In genomic region chr15:85785887-85786777, GRCh38 we compare ENCODE assay signal across 8 cellular contexts. TPM values are rescaled to one million over a fixed set of nuclear protein-coding genes. Genes with fewer than 3 reads are reported as not detected.
DNase-seq lines count a peak whose midpoint lies in the region; ATAC-seq and TF ChIP-seq lines count a peak whose summit lies in the region.

No MANE protein-coding gene starts in this region.

- H3K4me1 Mint-ChIP-seq in activated T-cell treated with anti-CD3 and anti-CD28 coated beads, Interleukin-2, amount 50 U/mL, for 4 hours (ENCODE audit: low read depth) = peaks cover 46% of the 10 kb centered on the region
- H3K4me1 Mint-ChIP-seq in MCF 10A (ENCODE audit: insufficient read depth, unreplicated experiment) = peaks cover 12% of the 10 kb centered on the region

- ATAC-seq in activated T-cell treated with anti-CD3 and anti-CD28 coated beads, Interleukin-2, amount 50 U/mL, for 4 hours = peak; percentile 53 to 54
- peak; percentile 87 to 93 (median 90) for ATAC-seq in right lobe of liver
- ATAC-seq in aorta (ENCODE audit: low FRiP score) = peak; percentile 61
- no peak for ATAC-seq in HG03565 (IDR thresholded peaks at IDR 0.05; ENCODE audit: unreplicated experiment)
- ATAC-seq in GM18867 (IDR thresholded peaks at IDR 0.05; ENCODE audit: unreplicated experiment) = no peak

- peak overlapping the region; percentile 63 for H3K27ac Mint-ChIP-seq in MCF 10A (ENCODE audit: low read depth, unreplicated experiment)

- no peaks in the 10 kb centered on the region for H3K36me3 Mint-ChIP-seq in activated T-cell treated with anti-CD3 and anti-CD28 coated beads, Interleukin-2, amount 50 U/mL, for 4 hours (ENCODE audit: insufficient read depth)
- no peaks in the 10 kb centered on the region for H3K36me3 Mint-ChIP-seq in MCF 10A (ENCODE audit: insufficient read depth, unreplicated experiment)

- H3K9me3 ChIP-seq in right lobe of liver (no peaks in the 10 kb centered on the region), aorta (ENCODE audit: control insufficient read depth, low read length) (no peaks in the 10 kb centered on the region)

- H3K27ac ChIP-seq in right lobe of liver (peak overlapping the region; percentile 72 to 98 (median 96)), aorta (ENCODE audit: low read depth in 1 of 2, low read length in 2 of 2) (peak overlapping the region in 1 of 2 donors; percentile 49)

- no TSS peak for BruUV-seq in MCF 10A (replicated peaks; lab: Mats Ljungman, UMichigan)

- H3K4me3 ChIP-seq in right lobe of liver = peak overlapping the region in 2 of 3 donors; percentile 4 to 31
- no peak overlapping the region for H3K4me3 ChIP-seq in aorta (ENCODE audit: low read length in 2 of 2)

- H3K27me3 Mint-ChIP-seq in activated T-cell treated with anti-CD3 and anti-CD28 coated beads, Interleukin-2, amount 50 U/mL, for 4 hours (ENCODE audit: low read depth) = no peaks in the 10 kb centered on the region
- no peaks in the 10 kb centered on the region for H3K27me3 Mint-ChIP-seq in MCF 10A (ENCODE audit: insufficient read depth, unreplicated experiment)

- POLR2A ChIA-PET in MCF 10A (lab: Yijun Ruan, JAX) = interaction anchor here (1.0 to 2.0 kb wide), 6 partner anchors 8 to 178 kb away, joined by 3 to 13 read pairs (median 4); partner anchors contain the start of gene KLHL25

- peak; percentile 35 for TF ChIP-seq POLR2A in right lobe of liver (IDR thresholded peaks at IDR 0.05)

- peak overlapping the region; percentile 17 for H3K4me3 Mint-ChIP-seq in activated T-cell treated with anti-CD3 and anti-CD28 coated beads, Interleukin-2, amount 50 U/mL, for 4 hours
- H3K4me3 Mint-ChIP-seq in MCF 10A (ENCODE audit: unreplicated experiment) = peak overlapping the region; percentile 44

- WGBS in right lobe of liver (ENCODE audit: insufficient coverage, low coverage, low lambda C conversion rate, missing lambda C conversion rate) = 28% methylated on average over 4 of the region's 10 CpGs
- WGBS in aorta, 2 donors = 12 to 14% methylated on average over 9 to 10 of the region's 10 CpGs

- CTCF ChIA-PET in MCF 10A (lab: Yijun Ruan, JAX) = interaction anchor here (0.6 to 7.2 kb wide), 7 partner anchors 9 to 70 kb away, joined by 3 to 42 read pairs (median 3); no protein-coding TSS in a partner anchor

- H3K36me3 ChIP-seq in right lobe of liver (no peaks in the 10 kb centered on the region), aorta (ENCODE audit: control insufficient read depth in 1 of 2, insufficient read depth in 2 of 2, low read length in 1 of 2) (no peaks in the 10 kb centered on the region)

- TF ChIP-seq CTCF in MCF 10A (IDR thresholded peaks at IDR 0.05; ENCODE audit: unreplicated experiment) (no peak), right lobe of liver (IDR thresholded peaks at IDR 0.05) (no peak)

- H3K27me3 ChIP-seq in right lobe of liver = no peaks in the 10 kb centered on the region
- no peaks in the 10 kb centered on the region for H3K27me3 ChIP-seq in aorta (ENCODE audit: control insufficient read depth in 1 of 2, insufficient read depth in 2 of 2, low read length in 1 of 2)

- H3K4me1 ChIP-seq in right lobe of liver (peaks cover 0 to 48% (median 21%) of the 10 kb centered on the region in 4 donors), aorta (ENCODE audit: control insufficient read depth in 1 of 2, insufficient read depth in 2 of 2, low read length in 2 of 2) (no peaks in the 10 kb centered on the region)

- H3K9me3 Mint-ChIP-seq in activated T-cell treated with anti-CD3 and anti-CD28 coated beads, Interleukin-2, amount 50 U/mL, for 4 hours = no peaks in the 10 kb centered on the region
- no peaks in the 10 kb centered on the region for H3K9me3 Mint-ChIP-seq in MCF 10A (ENCODE audit: unreplicated experiment)

- intact Hi-C loops in MCF 10A (cut with micrococcal nuclease) (no loop called here), right lobe of liver (cut with DNase I) (no loop called here), aorta (cut with DNase I) (loop anchor here in 1 of 2 donors (1.0 kb wide), 1 partner anchor 14 kb away; no protein-coding TSS in a partner anchor)

- no peak for DNase-seq in activated T-cell treated with anti-CD3 and anti-CD28 coated beads, Interleukin-2, amount 50 U/mL, for 4 hours
- DNase-seq in activated T-cell treated with anti-CD3 and anti-CD28 coated beads for 4 hours = no peak
- peak; percentile 69 for DNase-seq in NCI-H510A (lab: John Stamatoyannopoulos, UW)
- peak; percentile 67 for DNase-seq in MCF 10A (ENCODE audit: unreplicated experiment)
- DNase-seq in right lobe of liver = peak; percentile 82 to 96 (median 94)
- DNase-seq in aorta = no peak

RNA-seq across cellular contexts. Expression of gene KLHL25, which starts 8.6 kb away (rescaled TPM):
- 1 to 10 TPM; 3.3 to 5.1 (median 3.8) TPM for total RNA-seq in activated T-cell treated with anti-CD3 and anti-CD28 coated beads, Interleukin-2, amount 50 U/mL, for 4 hours
- 3.1 and 3.3 TPM in 2 replicates for total RNA-seq in MCF 10A (2022)
- total RNA-seq in right lobe of liver = 10 to 100 TPM in 3 of 6 experiments, 1 to 10 TPM in 3; 5.8 to 21.7 (median 13.4) TPM
- total RNA-seq in aorta = 1 to 10 TPM; 6.4 to 9.2 TPM
- polyA plus RNA-seq in aorta = 1 to 10 TPM; 1.8 to 4.9 TPM

Comparison
In these comparisons a context has a peak if more than half of its experiments do, and no peak if none do; other contexts are left out.
1. ATAC-seq: peak in activated T-cell treated with anti-CD3 and anti-CD28 coated beads, Interleukin-2, amount 50 U/mL, for 4 hours (2 of 2), right lobe of liver (4 of 4) and aorta (single experiment); none in HG03565 (single experiment) and GM18867 (single experiment).
2. DNase-seq: peak in NCI-H510A (single experiment), MCF 10A (single experiment) and right lobe of liver (3 of 3); none in activated T-cell treated with anti-CD3 and anti-CD28 coated beads, Interleukin-2, amount 50 U/mL, for 4 hours (single experiment), activated T-cell treated with anti-CD3 and anti-CD28 coated beads for 4 hours (single experiment) and aorta (0 of 2).
3. H3K4me3 ChIP-seq: peak in right lobe of liver (2 of 3); none in aorta (0 of 2).